26 cellular contexts compared by ENCODE assay signal in genomic region chr10:76962851-76963250, GRCh38.
A peak's percentile ranks its signal among the peaks of the same experiment; 100 is the strongest.
DNase-seq lines count a peak whose midpoint lies in the region; ATAC-seq and TF ChIP-seq lines count a peak whose summit lies in the region.
"Had no signal": no experiment of that assay in that cellular context is flagged by ENCODE, and none has a peak within 500 bp of the region (broad histone marks: within the 10 kb centered on the region; RNA-seq: fewer than 3 reads in every experiment).

No MANE protein-coding gene starts in this region.

- H3K79me1 ChIP-seq in neuronal stem cell (ENCODE audit: low read depth, low read length) = no peaks in the 10 kb centered on the region

- peaks cover 18% of the 10 kb centered on the region for H3F3A ChIP-seq in Loucy (ENCODE audit: low read depth)

- H2AK5ac ChIP-seq in neuronal stem cell (ENCODE audit: low read depth, low read length) = no peak overlapping the region

- no peak overlapping the region for H4K91ac ChIP-seq in neuronal stem cell (ENCODE audit: low read depth, low read length, poor library complexity)

- no peak overlapping the region for H2BK12ac ChIP-seq in neuronal stem cell (ENCODE audit: low read length)

- H2BK120ac ChIP-seq in neuronal stem cell (ENCODE audit: low read depth, low read length) = no peak overlapping the region

- DNase-seq in AG10803 (ENCODE audit: low read depth) (peak; percentile 88), fibroblast of gingiva (ENCODE audit: low read depth) (peak; percentile 92), sciatic nerve (ENCODE audit: low spot score) (no peak), body of pancreas (no peak), UCSD-AML1 (lab: John Stamatoyannopoulos, UW; ENCODE audit: unreplicated experiment) (no peak), neuronal stem cell (ENCODE audit: low spot score) (no peak)
- DNase-seq: activated CD4-positive, alpha-beta T cell treated with anti-CD3 and anti-CD28 coated beads, Interleukin-2, amount 50 U/mL, for 1 hour; activated naive CD8-positive, alpha-beta T cell treated with anti-CD3 and anti-CD28 coated beads, Interleukin-2, amount 50 U/mL, for 24 hours; activated T-cell treated with anti-CD3 and anti-CD28 coated beads, Interleukin-2, amount 50 U/mL, for 4 hours; CD4-positive, alpha-beta memory T cell; dermis blood vessel endothelial cell; DMS 273 treated with DMSO at 0.1 percent for 48 hours; heart right ventricle; MG63; NCI-H2081; NCI-H774; nephron progenitor cell; ovary; right cardiac atrium; stimulated activated CD4-positive, alpha-beta T cell treated with anti-CD3 and anti-CD28 coated beads, Interleukin-4, amount 100 ng/mL, for 24 hours; substantia nigra; T-helper 9 cell had no signal

- no peak overlapping the region for H3K9ac ChIP-seq in Loucy (ENCODE audit: low read depth, low read length, poor library complexity, severe bottlenecking)
- no peak overlapping the region for H3K9ac ChIP-seq in neuronal stem cell (ENCODE audit: low read depth, low read length, poor library complexity)

- H2BK5ac ChIP-seq in neuronal stem cell (ENCODE audit: low read length) = no peak overlapping the region

- H3K9me3 ChIP-seq in Loucy (ENCODE audit: insufficient read depth, low read depth, low read length) = 0 out of 2 replicates have a peak, but pooled peaks cover 3% of the 10 kb centered on the region
- no peaks in the 10 kb centered on the region for H3K9me3 ChIP-seq in body of pancreas
- no peaks in the 10 kb centered on the region for H3K9me3 ChIP-seq in neuronal stem cell (replicated peaks in 1 of 2; ENCODE audit: control insufficient read depth in 2 of 2, insufficient read depth in 1 of 2, low read depth in 1 of 2, low read length in 2 of 2)
- H3K9me3 ChIP-seq: ovary had no signal

- no peak overlapping the region for H2BK15ac ChIP-seq in neuronal stem cell (ENCODE audit: low read length)

- H3K27ac ChIP-seq in body of pancreas = no peak overlapping the region
- no peak overlapping the region for H3K27ac ChIP-seq in neuronal stem cell (replicated peaks; ENCODE audit: low read length)
- H3K27ac ChIP-seq: heart right ventricle, ovary had no signal

- H2AFZ ChIP-seq in Loucy (ENCODE audit: low read length) (no peak overlapping the region), neuronal stem cell (ENCODE audit: low read length) (no peak overlapping the region)

- no peak overlapping the region for H3K4ac ChIP-seq in neuronal stem cell (ENCODE audit: low read length)

- H3K27me3 ChIP-seq in Loucy (ENCODE audit: insufficient read depth, low read length, poor library complexity, severe bottlenecking) (no peaks in the 10 kb centered on the region), body of pancreas (no peaks in the 10 kb centered on the region), neuronal stem cell (ENCODE audit: control insufficient read depth in 3 of 3, insufficient read depth in 3 of 3, low read depth in 1 of 3, low read length in 3 of 3) (peaks cover 0 to 2% (median 0%) of the 10 kb centered on the region in 3 experiments)
- H3K27me3 ChIP-seq: heart right ventricle, MG63, ovary had no signal

- H3K36me3 ChIP-seq in Loucy (ENCODE audit: insufficient read depth, low read length) (no peaks in the 10 kb centered on the region), body of pancreas (replicated peaks in 1 of 2; ENCODE audit: insufficient read depth in 1 of 2, low read depth in 2 of 2) (no peaks in the 10 kb centered on the region), neuronal stem cell (replicated peaks in 1 of 2; ENCODE audit: control insufficient read depth in 2 of 2, insufficient read depth in 2 of 2, low read length in 2 of 2) (no peaks in the 10 kb centered on the region)
- H3K36me3 ChIP-seq: heart right ventricle, ovary had no signal

- no peaks in the 10 kb centered on the region for H4K20me1 ChIP-seq in Loucy (ENCODE audit: insufficient read depth, low read length, poor library complexity, severe bottlenecking)

- no peaks in the 10 kb centered on the region for H3K79me2 ChIP-seq in Loucy (ENCODE audit: insufficient read depth, low read length)

- no peak for TF ChIP-seq CTCF in AG10803 (conservative IDR thresholded peaks at IDR 0.05; ENCODE audit: low read length)
- no peak for TF ChIP-seq CTCF in Loucy (conservative IDR thresholded peaks at IDR 0.05; ENCODE audit: low read length)
- TF ChIP-seq CTCF in body of pancreas (IDR thresholded peaks at IDR 0.05) = no peak

- H3K4me3 ChIP-seq in AG10803 (ENCODE audit: low read length) (no peak overlapping the region), Loucy (ENCODE audit: low read length, poor library complexity, severe bottlenecking) (no peak overlapping the region), body of pancreas (no peak overlapping the region), neuronal stem cell (ENCODE audit: low read length in 2 of 2) (no peak overlapping the region)
- H3K4me3 ChIP-seq: heart right ventricle, MG63, ovary had no signal

- intact Hi-C loops in sciatic nerve (cut with DNase I) (no loop called here), body of pancreas (cut with DNase I) (no loop called here)

- 83% methylated on average over 4 of the region's 4 CpGs for WGBS in body of pancreas, 2 donors
- no CpG with 5 or more reads among the region's 4 CpGs for whole genome bisulfite sequencing in neuronal stem cell (ENCODE audit: extremely low coverage in 2 of 2, insufficient read length in 2 of 2, insufficient replicate concordance in 1 of 2), 2 donors

- H3K23ac ChIP-seq in neuronal stem cell (ENCODE audit: low read depth, low read length, poor library complexity) = no peak overlapping the region

- H3K4me2 ChIP-seq in Loucy (ENCODE audit: low read depth, low read length, poor library complexity, severe bottlenecking) = peak overlapping the region; percentile 55
- no peak overlapping the region for H3K4me2 ChIP-seq in neuronal stem cell (ENCODE audit: insufficient read depth, low read length, poor library complexity, severe bottlenecking)

- ATAC-seq in sciatic nerve = peak; percentile 70
- no peak for ATAC-seq in body of pancreas
- ATAC-seq in HG03139 (IDR thresholded peaks at IDR 0.05; ENCODE audit: unreplicated experiment) = no peak
- ATAC-seq: activated naive CD8-positive, alpha-beta T cell treated with anti-CD3 and anti-CD28 coated beads, Interleukin-2, amount 50 U/mL, for 24 hours; activated T-cell treated with anti-CD3 and anti-CD28 coated beads, Interleukin-2, amount 50 U/mL, for 4 hours; heart right ventricle; right cardiac atrium; stimulated activated effector memory CD8-positive, alpha-beta T cell treated with anti-CD3 and anti-CD28 coated beads, Interleukin-12 subunit alpha, Interleukin-12 subunit beta, amount 100 ng/mL, for 72 hours; WTC11 had no signal

- no peaks in the 10 kb centered on the region for H3K9me2 ChIP-seq in Loucy (replicated peaks; ENCODE audit: low read depth, low read length)

- H4K8ac ChIP-seq in neuronal stem cell (ENCODE audit: low read depth, low read length) = no peak overlapping the region

- H3K4me1 ChIP-seq in Loucy (ENCODE audit: insufficient read depth, low read length, poor library complexity, severe bottlenecking) (peaks cover 57% of the 10 kb centered on the region), body of pancreas (no peaks in the 10 kb centered on the region), neuronal stem cell (ENCODE audit: control insufficient read depth in 2 of 2, insufficient read depth in 1 of 2, low read depth in 1 of 2, low read length in 2 of 2) (no peaks in the 10 kb centered on the region)

- no peak for TF ChIP-seq POLR2A in body of pancreas (IDR thresholded peaks at IDR 0.05)

- H3K14ac ChIP-seq in neuronal stem cell (ENCODE audit: low read length) = no peak overlapping the region

- no peak overlapping the region for H3K18ac ChIP-seq in neuronal stem cell (ENCODE audit: low read length)

Comparison
In these comparisons a context has a peak if more than half of its experiments do, and no peak if none do; other contexts are left out.
1. DNase-seq: peak in AG10803 (single experiment) and fibroblast of gingiva (single experiment); none in sciatic nerve (single experiment), body of pancreas (0 of 4), UCSD-AML1 (single experiment) and neuronal stem cell (single experiment).